Comparison of ENCODE assay signal across 25 cellular contexts in the genomic region with DNA sequence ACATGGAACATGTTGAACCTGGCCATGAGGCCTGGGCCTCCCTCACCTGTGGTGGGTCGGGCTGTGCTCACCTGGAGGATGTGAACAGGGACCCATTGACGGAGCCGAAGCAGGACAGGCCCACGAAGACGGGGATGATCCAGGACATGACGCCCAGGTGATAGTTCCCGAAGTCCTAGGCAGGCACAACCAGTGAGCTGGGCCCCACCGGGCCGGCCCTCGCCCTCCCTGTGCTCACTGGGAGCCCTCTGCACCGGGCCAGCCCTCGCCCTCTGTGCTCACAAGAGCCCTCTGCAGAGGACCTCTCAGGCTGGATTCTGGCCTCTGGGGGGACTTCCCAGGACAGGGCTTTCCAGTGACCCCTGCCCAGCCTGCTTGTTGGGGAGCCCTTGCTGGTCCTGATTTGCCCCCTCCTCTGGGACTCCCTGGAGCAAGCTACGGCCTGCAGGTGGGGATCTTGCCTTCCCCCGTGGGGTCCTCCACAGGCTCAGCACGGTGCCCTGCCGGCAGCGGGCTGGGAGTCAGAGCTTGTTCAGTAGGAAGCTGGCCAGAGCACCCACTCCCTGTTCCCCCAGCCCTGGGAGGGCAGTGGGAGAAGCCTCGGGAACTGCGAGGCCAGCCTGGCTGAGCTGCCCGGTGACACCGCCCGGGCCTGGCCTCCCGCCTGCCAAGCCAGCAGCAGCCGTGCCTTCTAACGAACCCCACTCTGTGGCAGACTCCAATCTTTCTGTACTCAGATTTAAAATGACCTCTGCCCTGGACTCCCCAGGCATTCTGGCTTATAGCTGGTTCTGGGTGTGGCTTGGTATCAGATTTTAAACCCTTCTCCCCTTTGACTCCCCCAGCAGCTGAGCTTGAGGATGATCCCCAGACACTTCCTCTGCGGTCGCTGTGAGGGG. TPM values are rescaled to one million over a fixed set of nuclear protein-coding genes. Genes with fewer than 3 reads are reported as not detected.
A peak's percentile ranks its signal among the peaks of the same experiment; 100 is the strongest.
DNase-seq lines count a peak whose midpoint lies in the region; ATAC-seq, FAIRE-seq and TF ChIP-seq lines count a peak whose summit lies in the region.
"Had no signal": no experiment of that assay in that cellular context is flagged by ENCODE, and none has a peak within 500 bp of the region (broad histone marks: within the 10 kb centered on the region; RNA-seq: fewer than 3 reads in every experiment).

No MANE protein-coding gene starts in this region.

- intact Hi-C loops in endothelial cell of umbilical vein (cut with micrococcal nuclease): no loop called here

- TF ChIP-seq CTCF in RWPE2 (IDR thresholded peaks at IDR 0.05; ENCODE audit: poor library complexity, severe bottlenecking): no peak
- no peak for TF ChIP-seq CTCF in endothelial cell of umbilical vein (IDR thresholded peaks at IDR 0.05; ENCODE audit: extremely low read depth in 1 of 2, insufficient read depth in 1 of 2, low read depth in 1 of 2, low read length in 2 of 2)

- H3K27me3 Mint-ChIP-seq in CD8-positive, alpha-beta memory T cell: no peaks in the 10 kb centered on the region
- H3K27me3 Mint-ChIP-seq: activated CD4-positive, alpha-beta T cell treated with anti-CD3 and anti-CD28 coated beads, Interleukin-2, amount 10 ng/mL, durations not matched to agents 24 days and 14 days had no signal

- H3K9me1 ChIP-seq in endothelial cell of umbilical vein (replicated peaks; ENCODE audit: control insufficient read depth, extremely low read depth, insufficient read depth, low read length): no peaks in the 10 kb centered on the region

- H3K9me3 ChIP-seq in BLaER1 (no peaks in the 10 kb centered on the region), RWPE2 (ENCODE audit: severe bottlenecking) (no peaks in the 10 kb centered on the region), endothelial cell of umbilical vein (replicated peaks; ENCODE audit: control insufficient read depth, insufficient read depth, low read length) (no peaks in the 10 kb centered on the region), mucosa of stomach (ENCODE audit: control insufficient read depth, low read length) (no peaks in the 10 kb centered on the region)
- no peaks in the 10 kb centered on the region for H3K9me3 ChIP-seq in CD8-positive, alpha-beta memory T cell (ENCODE audit: low read length)
- H3K9me3 ChIP-seq: colonic mucosa had no signal

- H2BK15ac ChIP-seq in mesendoderm (replicated peaks; ENCODE audit: low read depth): no peak overlapping the region

- WGBS in mesendoderm (ENCODE audit: extremely low coverage, insufficient coverage, low lambda C conversion rate): no CpG with 5 or more reads among the region's 27 CpGs

- H3K79me2 ChIP-seq in endothelial cell of umbilical vein (ENCODE audit: control insufficient read depth, insufficient read depth, low read length) (peaks cover 18% of the 10 kb centered on the region), mesendoderm (ENCODE audit: control insufficient read depth, insufficient read depth, low read length) (peaks cover 20% of the 10 kb centered on the region)

- peaks cover 100% of the 10 kb centered on the region for H3K4me1 ChIP-seq in BLaER1
- peaks cover 18% of the 10 kb centered on the region for H3K4me1 ChIP-seq in RWPE2 (ENCODE audit: insufficient read depth, poor library complexity, severe bottlenecking)
- H3K4me1 ChIP-seq in endothelial cell of umbilical vein (ENCODE audit: control insufficient read depth, extremely low read depth, insufficient read depth, low read length): peaks cover 30% of the 10 kb centered on the region
- H3K4me1 ChIP-seq in mucosa of stomach (ENCODE audit: control insufficient read depth, insufficient read depth, low read length): peaks cover 16% of the 10 kb centered on the region
- H3K4me1 ChIP-seq in CD8-positive, alpha-beta memory T cell (ENCODE audit: insufficient read depth, low read length): peaks cover 12% of the 10 kb centered on the region
- H3K4me1 ChIP-seq in mesendoderm (ENCODE audit: control insufficient read depth, low read depth, low read length): no peaks in the 10 kb centered on the region
- H3K4me1 ChIP-seq: colonic mucosa had no signal

- no peak for DNase-seq in RWPE2 (ENCODE audit: low spot score)
- no peak for DNase-seq in endothelial cell of umbilical vein (ENCODE audit: low read depth, low spot score)
- no peak for DNase-seq in CD8-positive, alpha-beta memory T cell
- no peak for DNase-seq in NOMO-1 treated with dmso at 0.1 percent for 144 hours (lab: John Stamatoyannopoulos, UW; ENCODE audit: unreplicated experiment)
- no peak for DNase-seq in mesendoderm
- no peak for DNase-seq in stimulated activated CD4-positive, alpha-beta T cell treated with anti-CD3 and anti-CD28 coated beads, Interleukin-2, amount 100 ng/mL, for 24 hours
- DNase-seq: ACHN; activated CD4-positive, alpha-beta T cell treated with anti-CD3 and anti-CD28 coated beads, Interleukin-2, amount 10 ng/mL, durations not matched to agents 24 days and 14 days; C1 segment of cervical spinal cord; Calu3; colonic mucosa; H9; islet precursor cell; Kasumi-1; NCI-H187; NCI-H526; stimulated activated CD4-positive, alpha-beta T cell treated with anti-CD3 and anti-CD28 coated beads, Interleukin-2, amount 100 ng/mL, for 48 hours had no signal

- peaks cover 0 to 80% (median 3%) of the 10 kb centered on the region in 3 donors for H3K36me3 Mint-ChIP-seq in CD8-positive, alpha-beta memory T cell

- no peak overlapping the region for H2AFZ ChIP-seq in endothelial cell of umbilical vein (ENCODE audit: low read depth, low read length)

- H3K27ac Mint-ChIP-seq in CD8-positive, alpha-beta memory T cell: peak overlapping the region in 2 of 8 donors; percentile 60 to 68
- H3K27ac Mint-ChIP-seq: activated CD4-positive, alpha-beta T cell treated with anti-CD3 and anti-CD28 coated beads, Interleukin-2, amount 10 ng/mL, durations not matched to agents 24 days and 14 days; activated T-helper 2 cell treated with anti-CD3 and anti-CD28 coated beads, Interferon-gamma antibody, Interleukin-2, Interleukin-4, amounts not matched to agents 10 μg/mL and 5 μg/mL and 100 μg/mL, durations not matched to agents 14 hours and 24 hours and 36 hours; stimulated activated effector memory CD8-positive, alpha-beta T cell treated with anti-CD3 and anti-CD28 coated beads, Interleukin-12 subunit alpha, Interleukin-12 subunit beta, amount 100 ng/mL, for 72 hours; T-helper 1 cell treated with Interleukin-12 subunit alpha and Interleukin-12 subunit beta and Interleukin-4 antibody, amounts not matched to agents 30 μg/mL and 1 μg/mL, for 36 hours had no signal

- no peak overlapping the region for H3K4ac ChIP-seq in mesendoderm (ENCODE audit: low read depth, low read length)

- H3K27ac ChIP-seq in BLaER1 (peak overlapping the region; percentile 33), RWPE2 (ENCODE audit: poor library complexity, severe bottlenecking) (peak overlapping the region; percentile 65), endothelial cell of umbilical vein (ENCODE audit: insufficient read depth, low read depth, low read length) (peak overlapping the region; percentile 93), mesendoderm (ENCODE audit: low read depth, low read length) (no peak overlapping the region)
- no peak overlapping the region for H3K27ac ChIP-seq in CD8-positive, alpha-beta memory T cell (ENCODE audit: low read depth, low read length)
- H3K27ac ChIP-seq: colonic mucosa had no signal

- no peak for ATAC-seq in RWPE2 (ENCODE audit: low read depth)
- ATAC-seq: stimulated activated effector memory CD8-positive, alpha-beta T cell treated with anti-CD3 and anti-CD28 coated beads, Interleukin-12 subunit alpha, Interleukin-12 subunit beta, amount 100 ng/mL, for 72 hours had no signal

- peaks cover 14% of the 10 kb centered on the region for H3K79me1 ChIP-seq in mesendoderm (ENCODE audit: low read length)

- H2BK120ac ChIP-seq in mesendoderm (ENCODE audit: low read depth, low read length): no peak overlapping the region

- CTCF ChIA-PET in endothelial cell of umbilical vein (lab: Charles Lee): interaction anchor here (0.9 to 10.5 kb wide), 9 partner anchors 10 to 59 kb away, joined by 3 to 177 read pairs (median 6); no protein-coding TSS in a partner anchor
- CTCF ChIA-PET in CD8-positive, alpha-beta memory T cell (lab: Charles Lee): interaction anchor here (1.8 to 4.5 kb wide), 2 partner anchors 11 to 33 kb away, joined by 6 to 18 read pairs; no protein-coding TSS in a partner anchor

- POLR2A ChIA-PET in endothelial cell of umbilical vein (lab: Charles Lee): interaction anchor here (0.9 to 1.2 kb wide), 2 partner anchors 29 to 31 kb away, joined by 3 read pairs; a partner anchor contains a TSS
- POLR2A ChIA-PET in CD8-positive, alpha-beta memory T cell (lab: Charles Lee): interaction anchor here (0.7 kb wide), 1 partner anchor 27 kb away, joined by 5 read pairs; no protein-coding TSS in a partner anchor

- H3K23ac ChIP-seq in mesendoderm (ENCODE audit: low read length): no peak overlapping the region

- H2AK5ac ChIP-seq in mesendoderm (ENCODE audit: low read length): no peak overlapping the region

- H4K5ac ChIP-seq in mesendoderm (ENCODE audit: low read length): no peak overlapping the region

- H3K36me3 ChIP-seq in BLaER1 (peaks cover 100% of the 10 kb centered on the region), RWPE2 (ENCODE audit: low read depth) (peaks cover 100% of the 10 kb centered on the region), endothelial cell of umbilical vein (ENCODE audit: control insufficient read depth in 2 of 2, extremely low read depth in 1 of 2, insufficient read depth in 2 of 2, low read length in 2 of 2) (peaks cover 3 to 4% of the 10 kb centered on the region in 2 experiments), mucosa of stomach (ENCODE audit: control insufficient read depth, insufficient read depth, low read length) (no peaks in the 10 kb centered on the region), mesendoderm (ENCODE audit: control insufficient read depth, insufficient read depth, low read length) (peaks cover 49% of the 10 kb centered on the region)
- peaks cover 20% of the 10 kb centered on the region for H3K36me3 ChIP-seq in CD8-positive, alpha-beta memory T cell (ENCODE audit: insufficient read depth, low read length)
- H3K36me3 ChIP-seq: colonic mucosa had no signal

- TF ChIP-seq POLR2A in endothelial cell of umbilical vein (IDR thresholded peaks at IDR 0.05; ENCODE audit: low read depth, low read length): no peak

- peak overlapping the region in 2 of 7 donors; percentile 4 to 61 for H3K4me3 Mint-ChIP-seq in CD8-positive, alpha-beta memory T cell
- H3K4me3 Mint-ChIP-seq: activated CD4-positive, alpha-beta T cell treated with anti-CD3 and anti-CD28 coated beads, Interleukin-2, amount 10 ng/mL, durations not matched to agents 24 days and 14 days; H9; stimulated activated effector memory CD8-positive, alpha-beta T cell treated with anti-CD3 and anti-CD28 coated beads, Interleukin-12 subunit alpha, Interleukin-12 subunit beta, amount 100 ng/mL, for 72 hours; T-helper 1 cell treated with Interleukin-12 subunit alpha and Interleukin-12 subunit beta and Interleukin-4 antibody, amounts not matched to agents 30 μg/mL and 1 μg/mL, for 36 hours had no signal

- peaks cover 0 to 4% (median 1%) of the 10 kb centered on the region in 3 donors for H3K4me1 Mint-ChIP-seq in CD8-positive, alpha-beta memory T cell

- H4K20me1 ChIP-seq in BLaER1: peaks cover 100% of the 10 kb centered on the region
- H4K20me1 ChIP-seq in endothelial cell of umbilical vein (replicated peaks; ENCODE audit: control insufficient read depth, extremely low read depth, insufficient read depth, low read length): no peaks in the 10 kb centered on the region

- H4K8ac ChIP-seq in mesendoderm (ENCODE audit: low read depth, low read length): no peak overlapping the region

- H3K56ac ChIP-seq in mesendoderm (ENCODE audit: low read length): no peak overlapping the region

- H3K27me3 ChIP-seq in BLaER1 (no peaks in the 10 kb centered on the region), RWPE2 (ENCODE audit: insufficient read depth, poor library complexity, severe bottlenecking) (no peaks in the 10 kb centered on the region), endothelial cell of umbilical vein (ENCODE audit: control insufficient read depth in 2 of 2, insufficient read depth in 2 of 2, low read length in 2 of 2) (no peaks in the 10 kb centered on the region), mucosa of stomach (ENCODE audit: control insufficient read depth, insufficient read depth, low read length) (no peaks in the 10 kb centered on the region), mesendoderm (ENCODE audit: insufficient read depth, low read length, poor library complexity) (no peaks in the 10 kb centered on the region)
- no peaks in the 10 kb centered on the region for H3K27me3 ChIP-seq in CD8-positive, alpha-beta memory T cell (ENCODE audit: insufficient read depth, low read length, poor library complexity, severe bottlenecking)
- H3K27me3 ChIP-seq: colonic mucosa had no signal

- H3K4me3 ChIP-seq in BLaER1 (no peak overlapping the region), RWPE2 (ENCODE audit: severe bottlenecking) (no peak overlapping the region), endothelial cell of umbilical vein (replicated peaks in 1 of 3; ENCODE audit: insufficient read depth in 1 of 3, low read depth in 1 of 3, low read length in 3 of 3) (no peak overlapping the region), mucosa of stomach (ENCODE audit: low read length) (no peak overlapping the region), mesendoderm (ENCODE audit: low read length) (no peak overlapping the region)
- no peak overlapping the region for H3K4me3 ChIP-seq in CD8-positive, alpha-beta memory T cell (ENCODE audit: low read length)
- H3K4me3 ChIP-seq: colonic mucosa had no signal

- dilution Hi-C loops in endothelial cell of umbilical vein (cut with MboI; ENCODE audit: extremely low pct_ligation_motif_present, low sequenced_read_pairs): no loop called here

- H2BK5ac ChIP-seq in mesendoderm (ENCODE audit: low read length): no peak overlapping the region

- H3K4me2 ChIP-seq in BLaER1 (peak overlapping the region; percentile 97), endothelial cell of umbilical vein (ENCODE audit: insufficient read depth, low read length) (no peak overlapping the region), mesendoderm (ENCODE audit: low read length) (no peak overlapping the region)

- BruUV-seq in endothelial cell of umbilical vein (replicated peaks; lab: Mats Ljungman, UMichigan): no TSS peak

- peaks cover 0 to 2% (median 0%) of the 10 kb centered on the region in 5 donors for H3K9me3 Mint-ChIP-seq in CD8-positive, alpha-beta memory T cell
- H3K9me3 Mint-ChIP-seq: activated CD4-positive, alpha-beta T cell treated with anti-CD3 and anti-CD28 coated beads, Interleukin-2, amount 10 ng/mL, durations not matched to agents 24 days and 14 days; activated naive CD4-positive, alpha-beta T cell treated with anti-CD3 and anti-CD28 coated beads, Interleukin-2, amount 50 U/mL, for 72 hours; activated T-helper 2 cell treated with anti-CD3 and anti-CD28 coated beads, Interferon-gamma antibody, Interleukin-2, Interleukin-4, amounts not matched to agents 10 μg/mL and 5 μg/mL and 100 μg/mL, durations not matched to agents 14 hours and 24 hours and 36 hours; H9; stimulated activated effector memory CD8-positive, alpha-beta T cell treated with anti-CD3 and anti-CD28 coated beads, Interleukin-12 subunit alpha, Interleukin-12 subunit beta, amount 100 ng/mL, for 72 hours; T-helper 1 cell treated with Interleukin-12 subunit alpha and Interleukin-12 subunit beta and Interleukin-4 antibody, amounts not matched to agents 30 μg/mL and 1 μg/mL, for 36 hours had no signal

- no peak for FAIRE-seq in endothelial cell of umbilical vein (lab: Jason Lieb, UNC)
- FAIRE-seq: RCC 7860, urothelium cell line had no signal

- H3K9ac ChIP-seq in BLaER1: 0 out of 2 replicates have a peak overlapping the region, but pooled peaks have one; percentile 50
- no peak overlapping the region for H3K9ac ChIP-seq in endothelial cell of umbilical vein (replicated peaks; ENCODE audit: extremely low read depth, insufficient read depth, low read length)
- H3K9ac ChIP-seq in mucosa of stomach (ENCODE audit: low read length): peak overlapping the region; percentile 41
- no peak overlapping the region for H3K9ac ChIP-seq in mesendoderm (ENCODE audit: low read length)

- H3K18ac ChIP-seq in mesendoderm (ENCODE audit: low read length): no peak overlapping the region

RNA-seq across cellular contexts. Expression of a gene that starts 30.4 kb away (rescaled TPM):
- total RNA-seq in endothelial cell of umbilical vein: 29.2 and 30.7 TPM in 2 replicates
- polyA plus RNA-seq in endothelial cell of umbilical vein: 14.1 and 17.3 TPM in 2 replicates
- 12.0 and 13.4 TPM in 2 replicates for polyA plus RNA-seq in endothelial cell of umbilical vein (2011; cell fraction: cytosol; rRNA removed)
- polyA plus RNA-seq in endothelial cell of umbilical vein (2011; cell fraction: nucleus; rRNA removed): 13.8 and 16.1 TPM in 2 replicates
- 16.2 and 20.4 TPM in 2 replicates for polyA plus RNA-seq in endothelial cell of umbilical vein (2012)
- polyA minus RNA-seq in endothelial cell of umbilical vein: 10.3 and 12.3 TPM in 2 replicates
- polyA minus RNA-seq in endothelial cell of umbilical vein (2011; cell fraction: cytosol; rRNA and poly(A)+ RNA removed): 232 TPM
- polyA minus RNA-seq in endothelial cell of umbilical vein (2011; cell fraction: nucleus; rRNA and poly(A)+ RNA removed): 9.2 and 14.2 TPM in 2 replicates
- 100 to 1,000 TPM; 366 to 383 TPM for total RNA-seq in CD8-positive, alpha-beta memory T cell
- 20.7 TPM for polyA plus RNA-seq in CD8-positive, alpha-beta memory T cell
- polyA plus RNA-seq in mesendoderm (2013, experiment 1 of 2): 742 TPM
- polyA plus RNA-seq in mesendoderm (2013, experiment 2 of 2): 732 TPM

Comparison
In these comparisons a context has a peak if more than half of its experiments do, and no peak if none do; other contexts are left out.
1. H3K27ac ChIP-seq: peak in BLaER1 (single experiment), RWPE2 (single experiment) and endothelial cell of umbilical vein (single experiment); none in CD8-positive, alpha-beta memory T cell (single experiment) and mesendoderm (single experiment).
2. H3K9ac ChIP-seq: peak in BLaER1 (single experiment) and mucosa of stomach (single experiment); none in endothelial cell of umbilical vein (single experiment) and mesendoderm (single experiment).
3. RNA of a gene that starts 30.4 kb away (total RNA-seq): 366 to 383 TPM in CD8-positive, alpha-beta memory T cell; 29.2 to 30.7 TPM in endothelial cell of umbilical vein; every median in the first group is over 10 times any median in the second.